Comparison of ENCODE assay signal across 1 cellular context in the genomic region with DNA sequence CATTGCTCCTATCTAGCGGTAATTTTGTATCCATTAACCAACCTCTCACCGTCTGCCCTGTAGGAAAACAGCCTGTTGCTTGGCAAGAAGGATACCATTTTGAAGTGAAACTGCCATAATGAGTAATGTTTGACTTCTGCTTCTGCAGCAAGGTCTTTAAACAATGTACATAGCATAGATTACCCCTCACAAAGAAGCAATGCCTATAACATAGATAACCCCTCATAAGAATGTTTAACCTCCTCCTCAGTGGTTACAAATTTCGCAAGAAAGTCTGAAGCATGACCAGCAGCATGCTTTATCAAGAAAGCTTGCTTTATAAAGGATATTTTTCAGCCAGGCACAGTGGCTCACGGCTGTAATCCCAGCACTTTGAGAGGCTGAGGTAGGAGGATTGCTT.
TF ChIP-seq lines count a peak whose summit lies in the region.

No MANE protein-coding gene starts in this region.

TF ChIP-seq in H1, 55 proteins besides CTCF, POLR2A, EP300 and RAD21 (continued from another document):
- TF ChIP-seq JUN (IDR thresholded peaks at IDR 0.05; ENCODE audit: low read depth, low read length) (no peak), KDM4A (IDR thresholded peaks at IDR 0.05; ENCODE audit: low read depth, low read length, severe bottlenecking) (no peak), BACH1 (IDR thresholded peaks at IDR 0.05; ENCODE audit: low read length) (no peak), CTBP2 (IDR thresholded peaks at IDR 0.05; ENCODE audit: borderline replicate concordance, insufficient read depth, insufficient read length, low read length) (no peak), CEBPB (IDR thresholded peaks at IDR 0.05; ENCODE audit: low read depth, low read length) (no peak), SIX5 (IDR thresholded peaks at IDR 0.05; ENCODE audit: low read depth, low read length) (no peak), SP4 (IDR thresholded peaks at IDR 0.05; ENCODE audit: low read length) (no peak), TAF7 (optimal IDR thresholded peaks at IDR 0.05; ENCODE audit: borderline replicate concordance, low read depth, low read length) (no peak), ZNF274 (IDR thresholded peaks at IDR 0.05; ENCODE audit: borderline replicate concordance, extremely low read depth, low read length) (no peak), HDAC2 (IDR thresholded peaks at IDR 0.05; ENCODE audit: borderline replicate concordance in 1 of 2, low read depth in 2 of 2, low read length in 2 of 2) (no peak), EGR1 (IDR thresholded peaks at IDR 0.05; ENCODE audit: borderline replicate concordance, low read depth, low read length) (no peak), RNF2 (IDR thresholded peaks at IDR 0.05; ENCODE audit: borderline replicate concordance, low read depth, low read length, missing control alignments, poor library complexity, severe bottlenecking) (no peak), RXRA (IDR thresholded peaks at IDR 0.05; ENCODE audit: insufficient read depth, low read depth, low read length) (no peak), CBX5 (IDR thresholded peaks at IDR 0.05; ENCODE audit: low read depth, low read length) (no peak), BRCA1 (IDR thresholded peaks at IDR 0.05; ENCODE audit: low read depth, low read length) (no peak), SP2 (IDR thresholded peaks at IDR 0.05; ENCODE audit: low read length) (no peak), SAP30 (IDR thresholded peaks at IDR 0.05; ENCODE audit: insufficient read depth, insufficient replicate concordance, low read length) (no peak)
- TF ChIP-seq, protein P1, sequence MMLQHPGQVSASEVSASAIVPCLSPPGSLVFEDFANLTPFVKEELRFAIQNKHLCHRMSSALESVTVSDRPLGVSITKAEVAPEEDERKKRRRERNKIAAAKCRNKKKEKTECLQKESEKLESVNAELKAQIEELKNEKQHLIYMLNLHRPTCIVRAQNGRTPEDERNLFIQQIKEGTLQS (IDR thresholded peaks at IDR 0.05; ENCODE audit: insufficient read depth, low read depth, low read length), result no peak
- TF ChIP-seq, protein P2, sequence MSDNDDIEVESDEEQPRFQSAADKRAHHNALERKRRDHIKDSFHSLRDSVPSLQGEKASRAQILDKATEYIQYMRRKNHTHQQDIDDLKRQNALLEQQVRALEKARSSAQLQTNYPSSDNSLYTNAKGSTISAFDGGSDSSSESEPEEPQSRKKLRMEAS (IDR thresholded peaks at IDR 0.05), result no peak
